In the genomic region with DNA sequence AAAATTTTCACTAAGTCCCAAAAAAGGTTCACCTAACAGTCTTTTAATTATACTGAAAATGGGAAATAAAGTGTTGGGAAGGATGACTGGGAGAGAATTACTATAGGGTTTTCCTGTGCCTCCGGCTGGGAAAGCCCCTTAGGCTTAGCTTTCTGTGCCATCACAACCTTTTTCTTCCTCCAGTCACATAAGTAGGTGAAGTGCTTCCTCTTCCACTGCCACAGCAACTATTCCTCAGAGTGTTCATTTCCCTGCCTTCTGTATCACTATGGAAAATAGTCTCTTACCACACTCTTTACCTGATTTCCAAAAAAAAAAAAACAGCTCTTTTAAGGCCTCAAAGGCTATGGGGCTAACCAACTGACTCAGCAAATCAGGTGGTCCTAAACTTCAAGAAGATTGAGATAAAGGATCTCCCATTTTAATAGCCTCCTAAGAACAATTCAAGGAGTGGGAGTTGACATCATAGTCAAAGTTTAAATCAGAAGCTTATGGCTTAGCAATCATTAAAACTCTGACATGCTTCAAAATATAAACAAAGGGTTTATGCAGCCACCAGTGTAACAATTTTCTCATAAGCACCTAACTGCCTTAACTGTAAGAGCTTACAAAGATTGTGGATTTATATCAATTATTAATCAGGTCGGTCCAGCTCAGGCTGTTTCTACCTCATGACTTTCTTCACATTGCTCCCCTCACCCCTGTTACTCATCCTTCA, we compare ENCODE assay signal across 15 cellular contexts.
A peak's percentile ranks its signal among the peaks of the same experiment; 100 is the strongest.
DNase-seq lines count a peak whose midpoint lies in the region; ATAC-seq, FAIRE-seq and TF ChIP-seq lines count a peak whose summit lies in the region.
"Had no signal": no experiment of that assay in that cellular context is flagged by ENCODE, and none has a peak within 500 bp of the region (broad histone marks: within the 10 kb centered on the region; RNA-seq: fewer than 3 reads in every experiment).

No MANE protein-coding gene starts in this region.

- H3K27me3 ChIP-seq in MG63, result no peaks in the 10 kb centered on the region

- no peaks in the 10 kb centered on the region for H3K36me3 Mint-ChIP-seq in nephron (ENCODE audit: low read depth)

- peak; percentile 72 for FAIRE-seq in GM19239 (lab: Jason Lieb, UNC)

- H3K4me1 Mint-ChIP-seq in nephron, result peaks cover 19% of the 10 kb centered on the region
- peaks cover 29% of the 10 kb centered on the region for H3K4me1 Mint-ChIP-seq in stimulated activated naive CD8-positive, alpha-beta T cell treated with anti-CD3 and anti-CD28 coated beads, Interleukin-15, amount 100 ng/mL, for 72 hours
- H3K4me1 Mint-ChIP-seq: neural crest cell had no signal

- peak overlapping the region; percentile 80 to 89 (median 84) for H3K27ac Mint-ChIP-seq in nephron
- H3K27ac Mint-ChIP-seq in stimulated activated naive CD8-positive, alpha-beta T cell treated with anti-CD3 and anti-CD28 coated beads, Interleukin-15, amount 100 ng/mL, for 72 hours, result peak overlapping the region in 1 of 2 donors; percentile 73

- no peak for ATAC-seq in stimulated activated naive CD8-positive, alpha-beta T cell treated with anti-CD3 and anti-CD28 coated beads, Interleukin-15, amount 100 ng/mL, for 72 hours
- no peak for ATAC-seq in GM19397 (IDR thresholded peaks at IDR 0.05; ENCODE audit: unreplicated experiment)
- no peak for ATAC-seq in GM21381 (IDR thresholded peaks at IDR 0.05; ENCODE audit: unreplicated experiment)
- ATAC-seq in HG03469 (IDR thresholded peaks at IDR 0.05; ENCODE audit: unreplicated experiment), result no peak

- H3K36me3 ChIP-seq in MG63, result no peaks in the 10 kb centered on the region
- H3K36me3 ChIP-seq: left ventricle myocardium inferior had no signal

- H3K4me3 Mint-ChIP-seq in nephron, result no peak overlapping the region
- H3K4me3 Mint-ChIP-seq in stimulated activated naive CD8-positive, alpha-beta T cell treated with anti-CD3 and anti-CD28 coated beads, Interleukin-15, amount 100 ng/mL, for 72 hours, result no peak overlapping the region
- H3K4me3 Mint-ChIP-seq: neural crest cell had no signal

- no peak for DNase-seq in GM19239 (ENCODE audit: insufficient read length, low spot score)
- DNase-seq in MG63, result peak; percentile 56
- DNase-seq in dermis blood vessel endothelial cell, result peak; percentile 43
- DNase-seq in stimulated activated naive CD8-positive, alpha-beta T cell treated with anti-CD3 and anti-CD28 coated beads, Interleukin-15, amount 100 ng/mL, for 72 hours, result no peak
- DNase-seq: effector CD4-positive, alpha-beta T cell; left ventricle myocardium inferior; NCI-H2171; substantia nigra; SW 1271 had no signal

- H3K27me3 Mint-ChIP-seq in nephron (ENCODE audit: low read depth), result no peaks in the 10 kb centered on the region
- H3K27me3 Mint-ChIP-seq in stimulated activated naive CD8-positive, alpha-beta T cell treated with anti-CD3 and anti-CD28 coated beads, Interleukin-15, amount 100 ng/mL, for 72 hours, result no peaks in the 10 kb centered on the region

- no peak for TF ChIP-seq CTCF in nephron (IDR thresholded peaks at IDR 0.05; ENCODE audit: unreplicated experiment in 3 of 3)

- H3K9me3 Mint-ChIP-seq in nephron, result no peaks in the 10 kb centered on the region
- no peaks in the 10 kb centered on the region for H3K9me3 Mint-ChIP-seq in stimulated activated naive CD8-positive, alpha-beta T cell treated with anti-CD3 and anti-CD28 coated beads, Interleukin-15, amount 100 ng/mL, for 72 hours
- H3K9me3 Mint-ChIP-seq: neural crest cell had no signal

- H3K4me3 ChIP-seq in MG63, result no peak overlapping the region
- H3K4me3 ChIP-seq: left ventricle myocardium inferior, skin epidermis had no signal

- H3K9me3 ChIP-seq in MG63, result no peaks in the 10 kb centered on the region
- H3K9me3 ChIP-seq: left ventricle myocardium inferior had no signal

Comparison
In these comparisons a context has a peak if more than half of its experiments do, and no peak if none do; other contexts are left out.
1. DNase-seq: peak in MG63 (single experiment) and dermis blood vessel endothelial cell (single experiment); none in GM19239 (single experiment) and stimulated activated naive CD8-positive, alpha-beta T cell treated with anti-CD3 and anti-CD28 coated beads, Interleukin-15, amount 100 ng/mL, for 72 hours (0 of 2).